In the genomic region with DNA sequence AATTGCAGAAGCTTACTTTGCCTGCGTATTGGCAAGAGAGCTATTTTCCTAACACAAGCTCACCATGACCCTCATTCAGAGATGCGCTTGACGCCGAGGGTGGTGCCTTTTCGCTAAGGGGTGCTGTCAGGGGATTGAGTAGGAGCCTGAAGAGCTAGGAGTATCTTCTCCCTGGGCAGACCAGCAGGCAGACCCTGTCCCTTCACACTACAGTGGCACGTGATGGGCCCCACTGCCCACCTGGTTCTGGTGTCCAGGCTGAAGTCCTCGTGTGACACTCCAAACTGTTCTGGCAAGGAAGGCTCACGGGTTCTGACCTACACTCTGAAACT, we compare ENCODE assay signal across 1 cellular context.
TF ChIP-seq lines count a peak whose summit lies in the region.

No MANE protein-coding gene starts in this region.

TF ChIP-seq in IMR-90, 13 proteins besides CTCF, POLR2A, EP300 and RAD21 (continued from another document):
- TF ChIP-seq, protein P1, sequence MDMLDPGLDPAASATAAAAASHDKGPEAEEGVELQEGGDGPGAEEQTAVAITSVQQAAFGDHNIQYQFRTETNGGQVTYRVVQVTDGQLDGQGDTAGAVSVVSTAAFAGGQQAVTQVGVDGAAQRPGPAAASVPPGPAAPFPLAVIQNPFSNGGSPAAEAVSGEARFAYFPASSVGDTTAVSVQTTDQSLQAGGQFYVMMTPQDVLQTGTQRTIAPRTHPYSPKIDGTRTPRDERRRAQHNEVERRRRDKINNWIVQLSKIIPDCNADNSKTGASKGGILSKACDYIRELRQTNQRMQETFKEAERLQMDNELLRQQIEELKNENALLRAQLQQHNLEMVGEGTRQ (IDR thresholded peaks at IDR 0.05; ENCODE audit: low read depth, low read length) = no peak
- TF ChIP-seq, protein P2, sequence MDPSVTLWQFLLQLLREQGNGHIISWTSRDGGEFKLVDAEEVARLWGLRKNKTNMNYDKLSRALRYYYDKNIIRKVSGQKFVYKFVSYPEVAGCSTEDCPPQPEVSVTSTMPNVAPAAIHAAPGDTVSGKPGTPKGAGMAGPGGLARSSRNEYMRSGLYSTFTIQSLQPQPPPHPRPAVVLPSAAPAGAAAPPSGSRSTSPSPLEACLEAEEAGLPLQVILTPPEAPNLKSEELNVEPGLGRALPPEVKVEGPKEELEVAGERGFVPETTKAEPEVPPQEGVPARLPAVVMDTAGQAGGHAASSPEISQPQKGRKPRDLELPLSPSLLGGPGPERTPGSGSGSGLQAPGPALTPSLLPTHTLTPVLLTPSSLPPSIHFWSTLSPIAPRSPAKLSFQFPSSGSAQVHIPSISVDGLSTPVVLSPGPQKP (IDR thresholded peaks at IDR 0.05; ENCODE audit: borderline replicate concordance, low read depth, low read length) = no peak
- TF ChIP-seq BHLHE40 (IDR thresholded peaks at IDR 0.05; ENCODE audit: low read depth, low read length) (no peak), RFX5 (IDR thresholded peaks at IDR 0.05; ENCODE audit: low read depth, low read length) (no peak), NFE2L2 (IDR thresholded peaks at IDR 0.05; ENCODE audit: low read depth, low read length) (no peak)
TF ChIP-seq in IMR-90: peak in this region for 0.
